In the genomic region with DNA sequence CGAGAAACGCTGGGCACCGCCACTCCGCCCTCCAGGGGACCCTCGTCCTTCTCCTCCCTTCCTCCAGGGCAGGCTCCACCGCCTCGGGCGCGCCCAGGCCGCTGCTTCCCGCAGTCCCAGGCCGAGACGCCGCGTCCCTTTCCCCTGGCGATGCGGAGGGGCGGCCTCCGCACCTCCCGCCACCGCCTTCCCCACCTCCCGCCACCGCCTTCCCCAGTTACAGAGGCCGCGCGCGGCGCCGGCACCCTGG, we compare ENCODE assay signal across 9 cellular contexts. TPM values are rescaled to one million over a fixed set of nuclear protein-coding genes. Genes with fewer than 3 reads are reported as not detected.
DNase-seq lines count a peak whose midpoint lies in the region; ATAC-seq and TF ChIP-seq lines count a peak whose summit lies in the region.
"Had no signal": no experiment of that assay in that cellular context is flagged by ENCODE, and none has a peak within 500 bp of the region (broad histone marks: within the 10 kb centered on the region; RNA-seq: fewer than 3 reads in every experiment).

No MANE protein-coding gene starts in this region.

- peaks cover 43% of the 10 kb centered on the region for H4K20me1 ChIP-seq in PC-9 (ENCODE audit: insufficient read depth)

- CTCF ChIA-PET in PC-9 (lab: Charles Lee): interaction anchor here (0.6 to 0.7 kb wide), 2 partner anchors 49 to 193 kb away, joined by 9 to 17 read pairs; no protein-coding TSS in a partner anchor

- intact Hi-C loops in PC-9 (cut with micrococcal nuclease; ENCODE audit: unreplicated experiment): loop anchor here (1.0 to 5.0 kb wide), 8 partner anchors 23 to 489 kb away; no protein-coding TSS in a partner anchor
- intact Hi-C loops in esophagus muscularis mucosa (cut with DNase I): no loop called here

- H3F3A ChIP-seq in PC-9 (ENCODE audit: insufficient read depth, low read depth): peaks cover 39% of the 10 kb centered on the region

- peak overlapping the region; percentile 91 for H3K4me2 ChIP-seq in PC-9

- H3K27me3 ChIP-seq in PC-9 (ENCODE audit: insufficient read depth, low read depth) (no peaks in the 10 kb centered on the region), esophagus muscularis mucosa (no peaks in the 10 kb centered on the region), neuron (ENCODE audit: insufficient read depth, low read length) (no peaks in the 10 kb centered on the region)

- H3K4me1 ChIP-seq in PC-9 (replicated peaks; ENCODE audit: insufficient read depth): peaks cover 54% of the 10 kb centered on the region
- peaks cover 11 to 51% (median 42%) of the 10 kb centered on the region in 4 donors for H3K4me1 ChIP-seq in esophagus muscularis mucosa
- H3K4me1 ChIP-seq in neuron (ENCODE audit: insufficient read depth, low read length): peaks cover 21% of the 10 kb centered on the region

- peak overlapping the region; percentile 79 for H3K4me3 ChIP-seq in PC-9
- H3K4me3 ChIP-seq in esophagus muscularis mucosa: peak overlapping the region; percentile 78 to 99 (median 91)
- H3K4me3 ChIP-seq in neuron (ENCODE audit: low read length): peak overlapping the region; percentile 89

- peaks cover 75% of the 10 kb centered on the region for H3K79me2 ChIP-seq in PC-9 (ENCODE audit: low read depth)

- H3K27ac ChIP-seq in PC-9 (peak overlapping the region; percentile 99), esophagus muscularis mucosa (replicated peaks in 1 of 4) (peak overlapping the region; percentile 93 to 96 (median 94))

- no peak for TF ChIP-seq POLR2A in esophagus muscularis mucosa (IDR thresholded peaks at IDR 0.05; ENCODE audit: low read depth)

- POLR2A ChIA-PET in PC-9 (lab: Charles Lee; ENCODE audit: unreplicated experiment): interaction anchor here (0.5 to 1.4 kb wide), 13 partner anchors 22 to 700 kb away, joined by 3 to 67 read pairs (median 6); no protein-coding TSS in a partner anchor

- ATAC-seq in GM19328 (IDR thresholded peaks at IDR 0.05; ENCODE audit: unreplicated experiment): peak; percentile 19
- no peak for ATAC-seq in HG02938 (IDR thresholded peaks at IDR 0.05; ENCODE audit: unreplicated experiment)

- BruUV-seq in PC-9 (replicated peaks; lab: Mats Ljungman, UMichigan): no TSS peak

- H3K36me3 ChIP-seq in PC-9 (ENCODE audit: low read depth) (peaks cover 25% of the 10 kb centered on the region), esophagus muscularis mucosa (peaks cover 0 to 1% (median under 1%) of the 10 kb centered on the region in 4 donors), neuron (ENCODE audit: insufficient read depth, low read length) (no peaks in the 10 kb centered on the region)

- TF ChIP-seq CTCF in PC-9 (conservative IDR thresholded peaks at IDR 0.05): no peak
- no peak for TF ChIP-seq CTCF in esophagus muscularis mucosa (IDR thresholded peaks at IDR 0.05)

- TF ChIP-seq EP300 in esophagus muscularis mucosa (IDR thresholded peaks at IDR 0.05): no peak

- in situ Hi-C loops in G401 (cut with HindIII; ENCODE audit: low sequenced_read_pairs): no loop called here

- DNase-seq in PC-9: no peak
- no peak for DNase-seq in esophagus muscularis mucosa (ENCODE audit: extremely low spot score)
- no peak for DNase-seq in ecto neural progenitor cell (ENCODE audit: low spot score)
- DNase-seq in G401 (ENCODE audit: low spot score): no peak
- no peak for DNase-seq in NCI-H1417 treated with DMSO at 0.1 percent for 48 hours (lab: John Stamatoyannopoulos, UW)

- H2AFZ ChIP-seq in PC-9 (peak overlapping the region; percentile 61), neuron (ENCODE audit: low read depth, low read length) (peak overlapping the region; percentile 93)

- no CpG with 5 or more reads among the region's 29 CpGs for WGBS in esophagus muscularis mucosa

- no peaks in the 10 kb centered on the region for H3K9me2 ChIP-seq in PC-9 (ENCODE audit: insufficient read depth)

- H3K9me3 ChIP-seq in PC-9 (ENCODE audit: insufficient read depth, low read depth) (no peaks in the 10 kb centered on the region), esophagus muscularis mucosa (no peaks in the 10 kb centered on the region), neuron (ENCODE audit: low read length) (no peaks in the 10 kb centered on the region)

RNA-seq across cellular contexts. Expression of a gene that starts 0.2 kb away (rescaled TPM):
- 1,110 and 1,260 TPM in 2 replicates for total RNA-seq in PC-9 (2021)
- 100 to 1,000 TPM; 158 to 213 (median 178) TPM for total RNA-seq in esophagus muscularis mucosa
- total RNA-seq in G401 (2014; rRNA removed; shearing (Covaris generic)): 323 and 340 TPM in 2 replicates

RNA-seq across cellular contexts. Expression of a gene that starts 48.1 kb away (rescaled TPM):
- total RNA-seq in PC-9 (2021) (0.23 and 0.74 TPM in 2 replicates), esophagus muscularis mucosa (not detected)
- total RNA-seq in G401 (2014; rRNA removed; shearing (Covaris generic)): not detected in 2 replicates
- total RNA-seq: SK-MEL-5 had no signal
